Comparison of ENCODE assay signal across 23 cellular contexts in the genomic region with DNA sequence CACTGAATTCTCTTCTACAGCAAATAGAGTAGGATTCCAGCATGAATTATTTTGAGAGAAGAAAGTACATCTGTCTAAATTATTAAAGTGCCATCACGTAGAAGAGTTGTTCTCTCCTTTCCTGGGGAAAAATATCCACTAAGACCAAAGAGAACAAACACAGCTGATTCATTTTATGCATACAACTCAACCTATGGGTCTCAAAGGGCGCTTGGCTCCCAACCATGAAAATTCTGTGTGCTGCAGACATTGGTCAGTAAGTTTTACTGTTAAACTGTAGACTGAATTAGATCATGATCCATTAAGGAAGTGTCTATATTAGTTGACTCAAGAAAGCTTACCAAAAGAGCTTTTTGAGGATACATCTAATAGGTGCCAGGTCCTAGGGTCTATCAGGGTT.
"Had no signal": no experiment of that assay in that cellular context is flagged by ENCODE, and none has a peak within 500 bp of the region (broad histone marks: within the 10 kb centered on the region; RNA-seq: fewer than 3 reads in every experiment).

No MANE protein-coding gene starts in this region.

- H3K36me3 ChIP-seq: esophagus muscularis mucosa, gastroesophageal sphincter, heart left ventricle, lower lobe of right lung, sigmoid colon, spleen, vagina had no signal

- H3K36me3 Mint-ChIP-seq: memory B cell; mesothelial cell of epicardium; naive thymus-derived CD4-positive, alpha-beta T cell; stimulated activated memory B cell treated with anti-CD40 and anti-IgM and Interleukin-4, amounts not matched to agents 10 μg/mL and 1 μg/mL and 100 μg/mL, for 72 hours had no signal

- DNase-seq: effector memory CD4-positive, alpha-beta T cell; foreskin keratinocyte; heart left ventricle; left ventricle myocardium superior; lower lobe of right lung; naive thymus-derived CD4-positive, alpha-beta T cell; nucleus accumbens; psoas muscle; right cardiac atrium; sigmoid colon; spleen; stimulated activated CD4-positive, alpha-beta T cell treated with anti-CD3 and anti-CD28 coated beads, Interleukin-4, amount 100 ng/mL, for 4 hours; stimulated activated naive CD8-positive, alpha-beta T cell treated with anti-CD3 and anti-CD28 coated beads, Interleukin-15, Interleukin-2, amounts not matched to agents 100 U/mL and 50 U/mL, for 24 hours had no signal

- H3K4me3 Mint-ChIP-seq: dendritic cell treated with granulocyte-macrophage colony-stimulating factor and Interleukin-4, amounts not matched to agents 40 ng/mL and 50 ng/mL, for 4 days; memory B cell; mesothelial cell of epicardium; naive thymus-derived CD4-positive, alpha-beta T cell; nephron; stimulated activated memory B cell treated with anti-CD40 and anti-IgM and Interleukin-4, amounts not matched to agents 10 μg/mL and 1 μg/mL and 100 μg/mL, for 72 hours had no signal

- H3K4me1 Mint-ChIP-seq: memory B cell; naive thymus-derived CD4-positive, alpha-beta T cell; nephron; stimulated activated memory B cell treated with anti-CD40 and anti-IgM and Interleukin-4, amounts not matched to agents 10 μg/mL and 1 μg/mL and 100 μg/mL, for 72 hours had no signal

- H3K27ac ChIP-seq: esophagus muscularis mucosa, foreskin keratinocyte, gastroesophageal sphincter, heart left ventricle, hepatocyte, lower lobe of right lung, psoas muscle, sigmoid colon, spleen, vagina had no signal

- H3K9me3 Mint-ChIP-seq: dendritic cell treated with granulocyte-macrophage colony-stimulating factor and Interleukin-4, amounts not matched to agents 40 ng/mL and 50 ng/mL, for 4 days; memory B cell; mesothelial cell of epicardium; naive thymus-derived CD4-positive, alpha-beta T cell; nephron; stimulated activated memory B cell treated with anti-CD40 and anti-IgM and Interleukin-4, amounts not matched to agents 10 μg/mL and 1 μg/mL and 100 μg/mL, for 72 hours had no signal

- H3K4me1 ChIP-seq: esophagus muscularis mucosa, foreskin keratinocyte, gastroesophageal sphincter, heart left ventricle, lower lobe of right lung, psoas muscle, sigmoid colon, spleen, vagina had no signal

- H3K9me3 ChIP-seq: esophagus muscularis mucosa, gastroesophageal sphincter, heart left ventricle, lower lobe of right lung, psoas muscle, sigmoid colon, spleen, vagina had no signal

- H3K4me2 ChIP-seq: hepatocyte had no signal

- H3K4me3 ChIP-seq: esophagus muscularis mucosa, gastroesophageal sphincter, heart left ventricle, hepatocyte, lower lobe of right lung, psoas muscle, sigmoid colon, spleen, vagina had no signal

- ATAC-seq: foreskin keratinocyte; gastroesophageal sphincter; heart left ventricle; left ventricle myocardium superior; lower lobe of right lung; naive thymus-derived CD4-positive, alpha-beta T cell; psoas muscle; right cardiac atrium; stimulated activated memory B cell treated with anti-CD40 and anti-IgM and Interleukin-4, amounts not matched to agents 10 μg/mL and 1 μg/mL and 100 μg/mL, for 72 hours; stimulated activated naive CD8-positive, alpha-beta T cell treated with anti-CD3 and anti-CD28 coated beads, Interleukin-15, Interleukin-2, amounts not matched to agents 100 U/mL and 50 U/mL, for 24 hours had no signal

- H3K27ac Mint-ChIP-seq: dendritic cell treated with granulocyte-macrophage colony-stimulating factor and Interleukin-4, amounts not matched to agents 40 ng/mL and 50 ng/mL, for 4 days; memory B cell; mesothelial cell of epicardium; naive thymus-derived CD4-positive, alpha-beta T cell; nephron; stimulated activated memory B cell treated with anti-CD40 and anti-IgM and Interleukin-4, amounts not matched to agents 10 μg/mL and 1 μg/mL and 100 μg/mL, for 72 hours had no signal

- H3K27me3 ChIP-seq: esophagus muscularis mucosa, foreskin keratinocyte, gastroesophageal sphincter, heart left ventricle, hepatocyte, sigmoid colon, spleen, vagina had no signal

- H2AFZ ChIP-seq: hepatocyte had no signal

- FAIRE-seq: endothelial cell of umbilical vein had no signal

- H3K27me3 Mint-ChIP-seq: dendritic cell treated with granulocyte-macrophage colony-stimulating factor and Interleukin-4, amounts not matched to agents 40 ng/mL and 50 ng/mL, for 4 days; memory B cell; stimulated activated memory B cell treated with anti-CD40 and anti-IgM and Interleukin-4, amounts not matched to agents 10 μg/mL and 1 μg/mL and 100 μg/mL, for 72 hours had no signal
